15 cellular contexts compared by ENCODE assay signal in the genomic region with DNA sequence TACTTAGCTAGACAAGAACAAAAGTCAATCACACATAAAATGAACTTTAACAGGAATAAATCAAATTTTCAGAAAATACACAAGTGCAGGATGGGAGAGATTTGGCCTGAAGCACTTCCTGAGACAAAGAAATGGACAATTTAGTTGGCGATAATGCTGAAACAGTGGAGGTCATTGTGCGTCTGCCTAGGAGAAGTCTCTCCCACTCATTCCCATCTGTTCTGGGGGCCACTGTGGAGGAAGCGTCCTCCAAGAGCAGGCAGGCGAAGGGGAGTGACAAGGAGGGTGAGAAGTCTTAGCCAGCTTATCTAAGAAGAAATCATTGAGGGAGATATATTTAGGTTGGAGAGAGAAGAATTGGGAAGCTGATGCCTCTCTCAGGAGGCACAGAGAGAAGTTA. TPM values are rescaled to one million over a fixed set of nuclear protein-coding genes. Genes with fewer than 3 reads are reported as not detected.
DNase-seq lines count a peak whose midpoint lies in the region; ATAC-seq, FAIRE-seq and TF ChIP-seq lines count a peak whose summit lies in the region.
"Had no signal": no experiment of that assay in that cellular context is flagged by ENCODE, and none has a peak within 500 bp of the region (broad histone marks: within the 10 kb centered on the region; RNA-seq: fewer than 3 reads in every experiment).

No MANE protein-coding gene starts in this region.

- H3K4me1 ChIP-seq in keratinocyte (ENCODE audit: control insufficient read depth, extremely low read depth, insufficient read depth, low read length) (peaks cover 28% of the 10 kb centered on the region), testis (peaks cover 9% of the 10 kb centered on the region)
- H3K4me1 ChIP-seq: BLaER1, HAP-1 had no signal

- in situ Hi-C loops in SK-MEL-5 (cut with HindIII; ENCODE audit: low pct_unique_long_range_greater_than_20kb, low sequenced_read_pairs) = no loop called here

- H3K27me3 ChIP-seq in keratinocyte (ENCODE audit: control insufficient read depth, extremely low read depth, insufficient read depth, low read length) (no peaks in the 10 kb centered on the region), testis (no peaks in the 10 kb centered on the region), MG63 (peaks cover 6% of the 10 kb centered on the region)
- H3K27me3 ChIP-seq: BLaER1 had no signal

- H3K27ac ChIP-seq in keratinocyte (ENCODE audit: control insufficient read depth, insufficient read depth, low read length) (no peak overlapping the region), testis (no peak overlapping the region)
- H3K27ac ChIP-seq: BLaER1, HL-60 had no signal

- ATAC-seq in GM18519 (IDR thresholded peaks at IDR 0.05; ENCODE audit: low FRiP score, unreplicated experiment) = no peak

- no peak overlapping the region for H2AFZ ChIP-seq in keratinocyte (ENCODE audit: control insufficient read depth, low read length)

- no peaks in the 10 kb centered on the region for H3K9me3 ChIP-seq in keratinocyte (ENCODE audit: control insufficient read depth, low read depth, low read length)
- no peaks in the 10 kb centered on the region for H3K9me3 ChIP-seq in testis
- no peaks in the 10 kb centered on the region for H3K9me3 ChIP-seq in MG63
- H3K9me3 ChIP-seq: BLaER1, HAP-1 had no signal

- intact Hi-C loops in testis (cut with DNase I; ENCODE audit: low total_unique reads) = no loop called here

- H3K4me2 ChIP-seq in keratinocyte (ENCODE audit: control insufficient read depth, extremely low read depth, insufficient read depth, low read depth, low read length) = peak overlapping the region; percentile 55
- H3K4me2 ChIP-seq: BLaER1 had no signal

- H3K9ac ChIP-seq in keratinocyte (ENCODE audit: control insufficient read depth, extremely low read depth, insufficient read depth, low read length) = no peak overlapping the region
- H3K9ac ChIP-seq: BLaER1 had no signal

- no peaks in the 10 kb centered on the region for H3K79me2 ChIP-seq in keratinocyte (ENCODE audit: control insufficient read depth, insufficient read depth, low read length)

- TF ChIP-seq POLR2A in testis (IDR thresholded peaks at IDR 0.05) = no peak

- H3K36me3 ChIP-seq in keratinocyte (ENCODE audit: control insufficient read depth in 2 of 2, extremely low read depth in 1 of 2, insufficient read depth in 2 of 2, low read length in 2 of 2) (no peaks in the 10 kb centered on the region), testis (ENCODE audit: low read depth, missing control alignments) (no peaks in the 10 kb centered on the region), MG63 (no peaks in the 10 kb centered on the region)
- H3K36me3 ChIP-seq: BLaER1, HAP-1 had no signal

- dilution Hi-C loops in keratinocyte (cut with MboI; ENCODE audit: extremely low pct_ligation_motif_present, low sequenced_read_pairs) = no loop called here

- no peak overlapping the region for H3K4me3 ChIP-seq in keratinocyte (ENCODE audit: control insufficient read depth in 2 of 3, extremely low read depth in 1 of 3, insufficient read depth in 2 of 3, low read depth in 1 of 3, low read length in 3 of 3)
- no peak overlapping the region for H3K4me3 ChIP-seq in testis
- no peak overlapping the region for H3K4me3 ChIP-seq in MG63
- H3K4me3 ChIP-seq: BLaER1, HAP-1 had no signal

- 52 to 58% methylated on average over 4 of the region's 4 CpGs for WGBS in testis, 2 donors

- no peaks in the 10 kb centered on the region for H3K9me1 ChIP-seq in keratinocyte (ENCODE audit: control insufficient read depth, extremely low read depth, insufficient read depth, low read length)

- TF ChIP-seq CTCF in keratinocyte (optimal IDR thresholded peaks at IDR 0.05 in 1 of 3, IDR thresholded peaks at IDR 0.05 in 1 of 3, conservative IDR thresholded peaks at IDR 0.05 in 1 of 3; ENCODE audit: extremely low read depth in 1 of 3, insufficient read depth in 2 of 3, low read length in 3 of 3) (no peak), testis (IDR thresholded peaks at IDR 0.05) (no peak)

- H4K20me1 ChIP-seq in keratinocyte (ENCODE audit: control insufficient read depth, extremely low read depth, insufficient read depth, low read length) = no peaks in the 10 kb centered on the region
- H4K20me1 ChIP-seq: BLaER1 had no signal

- no peak for FAIRE-seq in keratinocyte (lab: Jason Lieb, UNC)

- DNase-seq in COLO829 (ENCODE audit: low spot score) (peak; percentile 70), SK-MEL-5 (ENCODE audit: low read depth, low spot score) (peak; percentile 64), keratinocyte (ENCODE audit: low read depth, low spot score) (no peak), testis (peak; percentile 61), MG63 (no peak), NCI-H2081 treated with DMSO at 0.1 percent for 48 hours (lab: John Stamatoyannopoulos, UW) (no peak)
- DNase-seq: 8988T; Calu3; CD4-positive, alpha-beta memory T cell; DMS79 treated with DMSO at 0.1 percent for 48 hours; GF-D8 had no signal

RNA-seq across cellular contexts. Expression of a gene that starts 10.2 kb away (rescaled TPM):
- 6.6 and 10.9 TPM in 2 replicates for total RNA-seq in SK-MEL-5 (2014; rRNA removed; shearing (Covaris generic))
- 5.1 and 6.0 TPM in 2 replicates for polyA plus RNA-seq in SK-MEL-5 (2015; cell fraction: cytosol; rRNA removed)
- 3.6 and 8.7 TPM in 2 replicates for polyA plus RNA-seq in SK-MEL-5 (2015; cell fraction: nucleus; rRNA removed)
- 8.1 to 11.0 TPM (median 9.3 TPM) in 3 replicates for polyA plus RNA-seq in keratinocyte
- 6.9 TPM for polyA plus RNA-seq in keratinocyte (2011; ENCODE audit: low read depth)
- polyA plus RNA-seq in keratinocyte (2011; cell fraction: cytosol; rRNA removed) = 7.6 and 11.3 TPM in 2 replicates
- polyA plus RNA-seq in keratinocyte (2011; cell fraction: nucleus; rRNA removed) = 9.7 and 10.8 TPM in 2 replicates
- polyA plus RNA-seq in keratinocyte (2012; ENCODE audit: low replicate concordance) = 8.4 and 10.3 TPM in 2 replicates
- 0.69 to 3.6 TPM (median 2.1 TPM) in 3 replicates for polyA minus RNA-seq in keratinocyte
- 3.8 TPM for polyA minus RNA-seq in keratinocyte (2011; cell fraction: cytosol; rRNA and poly(A)+ RNA removed)
- 3.0 and 8.1 TPM in 2 replicates for polyA minus RNA-seq in keratinocyte (2011; cell fraction: nucleus; rRNA and poly(A)+ RNA removed)
- total RNA-seq in testis = 10 to 100 TPM; 10.3 to 11.9 TPM
- polyA plus RNA-seq in testis (ENCODE audit: insufficient read depth, low read depth, low replicate concordance) = 8.9 TPM
- total RNA-seq in MG63 (2014; rRNA removed; shearing (Covaris generic); ENCODE audit: low replicate concordance) = 6.0 and 6.8 TPM in 2 replicates

RNA-seq across cellular contexts. Expression of a gene that starts 47.5 kb away (rescaled TPM):
- 2.9 and 4.7 TPM in 2 replicates for total RNA-seq in SK-MEL-5 (2014; rRNA removed; shearing (Covaris generic))
- polyA plus RNA-seq in SK-MEL-5 (2015; cell fraction: cytosol; rRNA removed) = 5.5 and 7.1 TPM in 2 replicates
- polyA plus RNA-seq in SK-MEL-5 (2015; cell fraction: nucleus; rRNA removed) = 6.6 and 10.7 TPM in 2 replicates
- 4.9 to 6.7 TPM (median 6.4 TPM) in 3 replicates for polyA plus RNA-seq in keratinocyte
- polyA plus RNA-seq in keratinocyte (2011; ENCODE audit: low read depth) = 1.6 TPM
- 4.3 and 6.5 TPM in 2 replicates for polyA plus RNA-seq in keratinocyte (2011; cell fraction: cytosol; rRNA removed)
- polyA plus RNA-seq in keratinocyte (2011; cell fraction: nucleus; rRNA removed) = 10.8 and 11.4 TPM in 2 replicates
- 4.2 and 7.0 TPM in 2 replicates for polyA plus RNA-seq in keratinocyte (2012; ENCODE audit: low replicate concordance)
- polyA minus RNA-seq in keratinocyte = 2.9 to 5.5 TPM (median 3.6 TPM) in 3 replicates
- polyA minus RNA-seq in keratinocyte (2011; cell fraction: cytosol; rRNA and poly(A)+ RNA removed) = 5.0 TPM
- polyA minus RNA-seq in keratinocyte (2011; cell fraction: nucleus; rRNA and poly(A)+ RNA removed) = 5.8 and 9.5 TPM in 2 replicates
- 10 to 100 TPM; 67.9 to 74.9 TPM for total RNA-seq in testis
- 28.5 TPM for polyA plus RNA-seq in testis (ENCODE audit: insufficient read depth, low read depth, low replicate concordance)
- total RNA-seq in MG63 (2014; rRNA removed; shearing (Covaris generic); ENCODE audit: low replicate concordance) = 1.6 and 4.4 TPM in 2 replicates

Comparison
In these comparisons a context has a peak if more than half of its experiments do, and no peak if none do; other contexts are left out.
1. DNase-seq: peak in COLO829 (single experiment), SK-MEL-5 (single experiment) and testis (single experiment); none in keratinocyte (single experiment), MG63 (single experiment) and NCI-H2081 treated with DMSO at 0.1 percent for 48 hours (single experiment).
2. RNA of a gene that starts 47.5 kb away (total RNA-seq): 67.9 to 74.9 TPM in testis; 1.6 to 4.4 TPM in MG63 and 2.9 to 4.7 TPM in SK-MEL-5; every median in the first group is over 10 times any median in the second.